In the genomic region with DNA sequence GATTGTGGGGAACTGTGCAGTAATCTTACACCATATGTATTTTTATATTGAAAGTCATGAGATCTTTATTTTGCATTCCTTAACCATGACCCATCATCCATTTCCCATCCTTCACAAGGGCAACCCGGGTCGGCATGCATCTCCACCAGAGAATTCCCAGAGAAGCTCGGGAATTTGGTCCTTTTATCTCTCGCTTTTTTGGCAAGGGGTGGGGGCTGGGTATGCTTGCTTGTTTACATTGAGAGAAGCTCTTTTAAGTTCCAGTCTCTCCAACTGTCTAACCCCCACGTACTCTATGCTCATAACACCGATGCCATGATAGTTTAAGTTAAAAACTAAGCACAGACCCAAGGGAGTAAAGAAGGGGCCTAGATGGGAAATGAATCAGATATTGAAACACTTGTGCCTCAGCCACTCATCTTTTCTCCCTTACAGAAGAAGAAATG, we compare ENCODE assay signal across 15 cellular contexts.
DNase-seq lines count a peak whose midpoint lies in the region; ATAC-seq, FAIRE-seq and TF ChIP-seq lines count a peak whose summit lies in the region.
"Had no signal": no experiment of that assay in that cellular context is flagged by ENCODE, and none has a peak within 500 bp of the region (broad histone marks: within the 10 kb centered on the region; RNA-seq: fewer than 3 reads in every experiment).

No MANE protein-coding gene starts in this region.

- H3K4me3 Mint-ChIP-seq in MCF 10A (ENCODE audit: unreplicated experiment), result no peak overlapping the region
- no peak overlapping the region for H3K4me3 Mint-ChIP-seq in brain

- H3K79me2 ChIP-seq in HepG2 (ENCODE audit: insufficient read depth, low read length), result no peaks in the 10 kb centered on the region

- H4K20me1 ChIP-seq in HepG2 (ENCODE audit: insufficient read depth, low read length), result no peaks in the 10 kb centered on the region

- H3K27ac ChIP-seq in breast epithelium, result no peak overlapping the region
- H3K27ac ChIP-seq in HepG2 (ENCODE audit: extremely low read length, insufficient read depth, low read length), result no peak overlapping the region
- H3K27ac ChIP-seq: KMS-11, tibial nerve had no signal

- BruUV-seq in MCF 10A (replicated peaks; lab: Mats Ljungman, UMichigan) (no TSS peak), HepG2 (replicated peaks; lab: Mats Ljungman, UMichigan) (no TSS peak)

- 18% methylated on average over 6 of the region's 6 CpGs for WGBS in HepG2 (ENCODE audit: low lambda C conversion rate)

- no peak overlapping the region for H3K9ac ChIP-seq in HepG2 (ENCODE audit: insufficient read depth, low read depth, low read length)
- H3K9ac ChIP-seq: KMS-11 had no signal

- H3K27ac Mint-ChIP-seq in MCF 10A (ENCODE audit: low read depth, unreplicated experiment), result no peak overlapping the region
- H3K27ac Mint-ChIP-seq in brain, result peak overlapping the region in 3 of 5 experiments; percentile 24 to 41 (median 31)

- no peak overlapping the region for H2AFZ ChIP-seq in HepG2 (ENCODE audit: low read length)

- H3K4me1 Mint-ChIP-seq in MCF 10A (ENCODE audit: insufficient read depth, unreplicated experiment) (peaks cover 12% of the 10 kb centered on the region), brain (peaks cover 76% of the 10 kb centered on the region)

- TF ChIP-seq RAD21 in HepG2 (CRISPR knock-in tag; IDR thresholded peaks at IDR 0.05), result no peak

- H3K9me3 Mint-ChIP-seq in MCF 10A (ENCODE audit: unreplicated experiment) (no peaks in the 10 kb centered on the region), brain (peaks cover 0 to 2% (median 0%) of the 10 kb centered on the region in 5 experiments)

- POLR2A ChIA-PET in MCF 10A (lab: Yijun Ruan, JAX) (no interaction called here), HepG2 (lab: Yijun Ruan, JAX) (no interaction called here)

- H3K4me3 ChIP-seq in breast epithelium, result no peak overlapping the region
- no peak overlapping the region for H3K4me3 ChIP-seq in HepG2 (replicated peaks in 1 of 3; ENCODE audit: insufficient read depth in 1 of 3, low read depth in 2 of 3, low read length in 3 of 3)
- H3K4me3 ChIP-seq: tibial nerve had no signal

- TF ChIP-seq POLR2A in breast epithelium (IDR thresholded peaks at IDR 0.05), result no peak
- TF ChIP-seq POLR2A in HepG2 (IDR thresholded peaks at IDR 0.05; ENCODE audit: insufficient read depth in 1 of 2, low read depth in 2 of 2, low read length in 2 of 2), result no peak

- H3K9me3 ChIP-seq in breast epithelium (no peaks in the 10 kb centered on the region), HepG2 (ENCODE audit: low read length) (no peaks in the 10 kb centered on the region)
- H3K9me3 ChIP-seq: tibial nerve had no signal

- H3K27me3 Mint-ChIP-seq in MCF 10A (ENCODE audit: insufficient read depth, unreplicated experiment) (no peaks in the 10 kb centered on the region), brain (no peaks in the 10 kb centered on the region)

- in situ Hi-C loops in HepG2 (cut with HindIII; ENCODE audit: extremely low pct_ligation_motif_present, low pct_unique_long_range_greater_than_20kb), result loop anchor here (10.0 kb wide), 1 partner anchor 999 kb away; no protein-coding TSS in a partner anchor

- peak; percentile 55 for DNase-seq in MCF 10A (ENCODE audit: unreplicated experiment)
- DNase-seq in breast epithelium (ENCODE audit: low spot score in 2 of 2), result no peak
- DNase-seq in iris pigment epithelial cell (ENCODE audit: low read depth), result peak; percentile 70
- peak; percentile 29 for DNase-seq in urothelium cell line (ENCODE audit: low spot score)
- DNase-seq in effector CD8-positive, alpha-beta T cell (lab: John Stamatoyannopoulos, UW), result no peak
- DNase-seq in HepG2 (ENCODE audit: low spot score), result no peak
- DNase-seq in cortex of kidney (lab: John Stamatoyannopoulos, UW), result no peak
- DNase-seq: activated naive CD4-positive, alpha-beta T cell treated with Interleukin-2 at 50 U/mL for 16 hours; DMS53; NCI-H2081 treated with DMSO at 0.1 percent for 48 hours; right cardiac atrium had no signal

- H3K36me3 Mint-ChIP-seq in MCF 10A (ENCODE audit: insufficient read depth, unreplicated experiment) (no peaks in the 10 kb centered on the region), brain (no peaks in the 10 kb centered on the region)

- no peaks in the 10 kb centered on the region for H3K36me3 ChIP-seq in breast epithelium
- H3K36me3 ChIP-seq in HepG2 (replicated peaks in 1 of 2; ENCODE audit: control insufficient read depth in 1 of 2, insufficient read depth in 2 of 2, low read length in 2 of 2), result no peaks in the 10 kb centered on the region
- H3K36me3 ChIP-seq: tibial nerve had no signal

- H3K4me1 ChIP-seq in breast epithelium (no peaks in the 10 kb centered on the region), HepG2 (ENCODE audit: insufficient read depth, low read length) (no peaks in the 10 kb centered on the region)

- TF ChIP-seq EP300 in HepG2 (IDR thresholded peaks at IDR 0.05; ENCODE audit: low read depth in 2 of 2, low read length in 2 of 2) (no peak), HepG2 (CRISPR knock-in tag; IDR thresholded peaks at IDR 0.05; ENCODE audit: borderline replicate concordance) (no peak)

- intact Hi-C loops in MCF 10A (cut with micrococcal nuclease), result no loop called here
- intact Hi-C loops in breast epithelium (cut with DNase I; ENCODE audit: low total_unique reads), result loop anchor here (10.0 kb wide), 1 partner anchor 989 kb away; no protein-coding TSS in a partner anchor
- intact Hi-C loops in HepG2 (cut with micrococcal nuclease; ENCODE audit: unreplicated experiment), result no loop called here

- H3K27me3 ChIP-seq in breast epithelium, result no peaks in the 10 kb centered on the region
- no peaks in the 10 kb centered on the region; a peak in 1 of 5 replicates for H3K27me3 ChIP-seq in HepG2 (ENCODE audit: control insufficient read depth in 1 of 2, insufficient read depth in 2 of 2, low read length in 2 of 2)
- H3K27me3 ChIP-seq: tibial nerve had no signal

- CTCF ChIA-PET in MCF 10A (lab: Yijun Ruan, JAX), result no interaction called here
- CTCF ChIA-PET in HepG2 (lab: Yijun Ruan, JAX; ENCODE audit: low intra/inter-chr PET ratio, low total read pairs), result no interaction called here

- no peak for ATAC-seq in HepG2
- ATAC-seq: right cardiac atrium had no signal

- FAIRE-seq in urothelium cell line (lab: Jason Lieb, UNC), result no peak
- FAIRE-seq in HepG2 (lab: Jason Lieb, UNC), result no peak
- FAIRE-seq: A204.1 had no signal

- H3K4me2 ChIP-seq in HepG2 (ENCODE audit: low read depth, low read length), result no peak overlapping the region
- H3K4me2 ChIP-seq: KMS-11 had no signal

- TF ChIP-seq CTCF in MCF 10A (IDR thresholded peaks at IDR 0.05; ENCODE audit: unreplicated experiment) (no peak), breast epithelium (IDR thresholded peaks at IDR 0.05) (no peak), brain (conservative IDR thresholded peaks at IDR 0.05) (no peak), HepG2 (CRISPR knock-in tag; IDR thresholded peaks at IDR 0.05) (no peak)

TF ChIP-seq in HepG2, 621 proteins besides CTCF, POLR2A, EP300 and RAD21:
- TF ChIP-seq NFYB (CRISPR knock-in tag; IDR thresholded peaks at IDR 0.05), result no peak
- TF ChIP-seq FOXC1 (CRISPR knock-in tag; IDR thresholded peaks at IDR 0.05; ENCODE audit: borderline replicate concordance), result no peak
- no peak for TF ChIP-seq CAMTA2 (CRISPR knock-in tag; IDR thresholded peaks at IDR 0.05; ENCODE audit: borderline replicate concordance)
- TF ChIP-seq ZKSCAN5 (CRISPR knock-in tag; IDR thresholded peaks at IDR 0.05), result no peak
- TF ChIP-seq ESRRA (CRISPR knock-in tag; IDR thresholded peaks at IDR 0.05; ENCODE audit: low read depth), result no peak
- TF ChIP-seq ZNF703 (CRISPR knock-in tag; IDR thresholded peaks at IDR 0.05; ENCODE audit: borderline replicate concordance), result no peak
- TF ChIP-seq, protein P1, sequence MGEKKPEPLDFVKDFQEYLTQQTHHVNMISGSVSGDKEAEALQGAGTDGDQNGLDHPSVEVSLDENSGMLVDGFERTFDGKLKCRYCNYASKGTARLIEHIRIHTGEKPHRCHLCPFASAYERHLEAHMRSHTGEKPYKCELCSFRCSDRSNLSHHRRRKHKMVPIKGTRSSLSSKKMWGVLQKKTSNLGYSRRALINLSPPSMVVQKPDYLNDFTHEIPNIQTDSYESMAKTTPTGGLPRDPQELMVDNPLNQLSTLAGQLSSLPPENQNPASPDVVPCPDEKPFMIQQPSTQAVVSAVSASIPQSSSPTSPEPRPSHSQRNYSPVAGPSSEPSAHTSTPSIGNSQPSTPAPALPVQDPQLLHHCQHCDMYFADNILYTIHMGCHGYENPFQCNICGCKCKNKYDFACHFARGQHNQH (CRISPR knock-in tag; IDR thresholded peaks at IDR 0.05), result no peak
- no peak for TF ChIP-seq REXO4 (CRISPR knock-in tag; IDR thresholded peaks at IDR 0.05; ENCODE audit: borderline replicate concordance)

Comparison
In these comparisons a context has a peak if more than half of its experiments do, and no peak if none do; other contexts are left out.
1. DNase-seq: peak in MCF 10A (single experiment), iris pigment epithelial cell (single experiment) and urothelium cell line (single experiment); none in breast epithelium (0 of 2), effector CD8-positive, alpha-beta T cell (single experiment), HepG2 (single experiment) and cortex of kidney (single experiment).